ENCODE assay signal across 8 cellular contexts in genomic region chr2:43611987-43612894, GRCh38. TPM values are rescaled to one million over a fixed set of nuclear protein-coding genes. Genes with fewer than 3 reads are reported as not detected.
A peak's percentile ranks its signal among the peaks of the same experiment; 100 is the strongest.
DNase-seq lines count a peak whose midpoint lies in the region; ATAC-seq and TF ChIP-seq lines count a peak whose summit lies in the region.

No MANE protein-coding gene starts in this region.

- no peak for DNase-seq in GM12864 (ENCODE audit: low read depth)
- DNase-seq in NCI-H526 (lab: John Stamatoyannopoulos, UW), result peak; percentile 30 to 77
- peak; percentile 91 for DNase-seq in activated CD4-positive, alpha-beta T cell treated with anti-CD3 and anti-CD28 coated beads, Interleukin-2, amount 10 ng/mL, durations not matched to agents 24 days and 14 days
- peak; percentile 80 for DNase-seq in dedifferentiated amniotic fluid mesenchymal stem cell (ENCODE audit: extremely low spot score)
- peak; percentile 72 for DNase-seq in lung microvascular endothelial cell (ENCODE audit: low read depth in 2 of 2)
- DNase-seq in stimulated activated CD8-positive, alpha-beta memory T cell treated with anti-CD3 and anti-CD28 coated beads, Interleukin-15, amount 100 ng/mL, for 48 hours (ENCODE audit: low read depth in 2 of 2), result peak; percentile 45 to 56

- H3K4me3 ChIP-seq in GM12864 (ENCODE audit: low read depth, low read length), result no peak overlapping the region

- peak; percentile 80 for TF ChIP-seq CTCF in GM12864 (IDR thresholded peaks at IDR 0.05; ENCODE audit: low read depth, low read length, missing control alignments)

- no peaks in the 10 kb centered on the region for H3K9me3 Mint-ChIP-seq in activated CD4-positive, alpha-beta T cell treated with anti-CD3 and anti-CD28 coated beads, Interleukin-2, amount 10 ng/mL, durations not matched to agents 24 days and 14 days

- no peak overlapping the region for H3K4me3 Mint-ChIP-seq in activated CD4-positive, alpha-beta T cell treated with anti-CD3 and anti-CD28 coated beads, Interleukin-2, amount 10 ng/mL, durations not matched to agents 24 days and 14 days

- ATAC-seq in HG03039 (IDR thresholded peaks at IDR 0.05; ENCODE audit: unreplicated experiment) (peak; percentile 53), HG02970 (IDR thresholded peaks at IDR 0.05; ENCODE audit: low FRiP score, unreplicated experiment) (no peak)

- H3K4me1 Mint-ChIP-seq in activated CD4-positive, alpha-beta T cell treated with anti-CD3 and anti-CD28 coated beads, Interleukin-2, amount 10 ng/mL, durations not matched to agents 24 days and 14 days, result peaks cover 2% of the 10 kb centered on the region

- no peak overlapping the region for H3K27ac Mint-ChIP-seq in activated CD4-positive, alpha-beta T cell treated with anti-CD3 and anti-CD28 coated beads, Interleukin-2, amount 10 ng/mL, durations not matched to agents 24 days and 14 days

- H3K27me3 Mint-ChIP-seq in activated CD4-positive, alpha-beta T cell treated with anti-CD3 and anti-CD28 coated beads, Interleukin-2, amount 10 ng/mL, durations not matched to agents 24 days and 14 days, result peaks cover 4% of the 10 kb centered on the region

- intact Hi-C loops in activated CD4-positive, alpha-beta T cell treated with anti-CD3 and anti-CD28 coated beads, Interleukin-2, amount 10 ng/mL, durations not matched to agents 24 days and 14 days (cut with micrococcal nuclease), result loop anchor here (5.0 to 10.0 kb wide), 2 partner anchors 160 to 263 kb away; partner anchors contain the start of gene DYNC2LI1

- H3K36me3 Mint-ChIP-seq in activated CD4-positive, alpha-beta T cell treated with anti-CD3 and anti-CD28 coated beads, Interleukin-2, amount 10 ng/mL, durations not matched to agents 24 days and 14 days (ENCODE audit: low read depth), result no peaks in the 10 kb centered on the region

RNA-seq across cellular contexts. Expression of gene THADA, which starts 16.4 kb away (rescaled TPM):
- total RNA-seq in activated CD4-positive, alpha-beta T cell treated with anti-CD3 and anti-CD28 coated beads, Interleukin-2, amount 10 ng/mL, durations not matched to agents 24 days and 14 days, result 41.6 and 55.4 TPM in 2 replicates
- total RNA-seq in lung microvascular endothelial cell, result 13.9 and 22.8 TPM in 2 replicates

RNA-seq across cellular contexts. Expression of gene PLEKHH2, which starts 24.8 kb away (rescaled TPM):
- 0.52 and 0.65 TPM in 2 replicates for total RNA-seq in activated CD4-positive, alpha-beta T cell treated with anti-CD3 and anti-CD28 coated beads, Interleukin-2, amount 10 ng/mL, durations not matched to agents 24 days and 14 days
- under 0.01 TPM in 1 of 2 replicates, not detected in the other for total RNA-seq in lung microvascular endothelial cell
